13 cellular contexts compared by ENCODE assay signal in genomic region chr19:38980583-38981374, GRCh38. TPM values are rescaled to one million over a fixed set of nuclear protein-coding genes. Genes with fewer than 3 reads are reported as not detected.
DNase-seq lines count a peak whose midpoint lies in the region; ATAC-seq and TF ChIP-seq lines count a peak whose summit lies in the region.
"Had no signal": no experiment of that assay in that cellular context is flagged by ENCODE, and none has a peak within 500 bp of the region (broad histone marks: within the 10 kb centered on the region; RNA-seq: fewer than 3 reads in every experiment).

No MANE protein-coding gene starts in this region.

- H3K4me1 Mint-ChIP-seq in nephron = peaks cover 20% of the 10 kb centered on the region

- H3K4me1 ChIP-seq in psoas muscle = no peaks in the 10 kb centered on the region
- H3K4me1 ChIP-seq: BE2C had no signal

- ATAC-seq in left lobe of liver (peak; percentile 71), psoas muscle (no peak), omental fat pad (ENCODE audit: low FRiP score) (no peak)
- ATAC-seq: A549 had no signal

- H3K36me3 ChIP-seq in psoas muscle (ENCODE audit: insufficient read depth in 1 of 2, low read depth in 1 of 2) = no peaks in the 10 kb centered on the region
- H3K36me3 ChIP-seq: BE2C had no signal

- intact Hi-C loops in psoas muscle (cut with DNase I) = no loop called here

- DNase-seq in LHCN-M2 (ENCODE audit: low read depth) (peak; percentile 9), left lobe of liver (ENCODE audit: low spot score) (peak; percentile 90), psoas muscle (no peak), DMS53 (lab: John Stamatoyannopoulos, UW) (no peak), omental fat pad (ENCODE audit: low spot score) (no peak)
- DNase-seq: BE2C; CD4-positive, alpha-beta memory T cell; GM23248; H7 had no signal

- no peak overlapping the region for H3K4me3 ChIP-seq in psoas muscle
- H3K4me3 ChIP-seq: A549, GM23248 had no signal

- peaks cover 7% of the 10 kb centered on the region for H3K27me3 Mint-ChIP-seq in nephron (ENCODE audit: low read depth)

- no peak overlapping the region for H3K4me3 Mint-ChIP-seq in nephron
- H3K4me3 Mint-ChIP-seq: CD4-positive, alpha-beta memory T cell had no signal

- H3K27me3 ChIP-seq in psoas muscle (ENCODE audit: insufficient read depth in 3 of 3, low read length in 2 of 3) = peaks cover 0 to 5% (median 0%) of the 10 kb centered on the region in 3 donors
- H3K27me3 ChIP-seq: BE2C had no signal

- no peaks in the 10 kb centered on the region for H3K9me3 ChIP-seq in psoas muscle
- H3K9me3 ChIP-seq: BE2C had no signal

- WGBS in psoas muscle, 3 donors = 80 to 86% (median 81%) methylated on average over 10 of the region's 10 CpGs

- peaks cover 2% of the 10 kb centered on the region for H3K9me3 Mint-ChIP-seq in nephron

- no peaks in the 10 kb centered on the region for H3K36me3 Mint-ChIP-seq in nephron (ENCODE audit: low read depth)

- no peak overlapping the region for H3K27ac ChIP-seq in psoas muscle
- H3K27ac ChIP-seq: A549, C4-2B, GM23248 had no signal

- no peak for TF ChIP-seq CTCF in nephron (IDR thresholded peaks at IDR 0.05; ENCODE audit: unreplicated experiment in 3 of 3)
- no peak for TF ChIP-seq CTCF in psoas muscle (IDR thresholded peaks at IDR 0.05)
- no peak for TF ChIP-seq CTCF in omental fat pad (IDR thresholded peaks at IDR 0.05)

- peak overlapping the region in 2 of 3 experiments; percentile 36 to 67 for H3K27ac Mint-ChIP-seq in nephron
- H3K27ac Mint-ChIP-seq: CD4-positive, alpha-beta memory T cell had no signal

RNA-seq across cellular contexts. Expression of gene FBXO17, which starts 5.2 kb away (rescaled TPM):
- total RNA-seq in LHCN-M2 (2014; rRNA removed) = 26.3 and 31.2 TPM in 2 replicates
- 26.8 TPM for polyA plus RNA-seq in LHCN-M2 (2012)
- total RNA-seq in left lobe of liver = 64.3 TPM
- 1 to 10 TPM; 1.6 to 4.3 (median 2.3) TPM for total RNA-seq in psoas muscle
- polyA plus RNA-seq in psoas muscle = 1 to 10 TPM; 1.7 to 3.3 (median 1.8) TPM
- 10 to 100 TPM; 31.2 to 43.6 (median 38.2) TPM for total RNA-seq in omental fat pad
- total RNA-seq: CD4-positive, alpha-beta memory T cell; HT-29 had no signal
- polyA plus RNA-seq: CD4-positive, alpha-beta memory T cell had no signal

RNA-seq across cellular contexts. Expression of gene MRPS12, which starts 50.0 kb away (rescaled TPM):
- total RNA-seq in LHCN-M2 (2014; rRNA removed) (67.2 and 80.3 TPM in 2 replicates), left lobe of liver (24.2 TPM), psoas muscle (10 to 100 TPM; 33.8 to 70.6 (median 42.4) TPM), omental fat pad (10 to 100 TPM; 27.3 to 46.0 (median 37.7) TPM)
- polyA plus RNA-seq in LHCN-M2 (2012) = 58.0 TPM
- 100 to 1,000 TPM in 1 of 3 donors, 10 to 100 TPM in 2; 70.5 to 175 (median 71.4) TPM for polyA plus RNA-seq in psoas muscle

RNA-seq across cellular contexts. Expression of gene SARS2, which starts 50.2 kb away (rescaled TPM):
- total RNA-seq in LHCN-M2 (2014; rRNA removed) (29.9 and 35.9 TPM in 2 replicates), left lobe of liver (12.8 TPM), psoas muscle (10 to 100 TPM; 15.1 to 17.8 (median 16.8) TPM), omental fat pad (10 to 100 TPM in 3 of 4 donors, 1 to 10 TPM in 1; 9.7 to 14.8 (median 11.8) TPM)
- 20.1 TPM for polyA plus RNA-seq in LHCN-M2 (2012)
- polyA plus RNA-seq in psoas muscle = 10 to 100 TPM; 13.3 to 19.8 (median 17.0) TPM

RNA-seq across cellular contexts. Expression of gene FBXO27, which starts 51.6 kb away (rescaled TPM):
- total RNA-seq in LHCN-M2 (2014; rRNA removed) (4.4 and 14.0 TPM in 2 replicates), left lobe of liver (15.9 TPM), psoas muscle (10 to 100 TPM in 1 of 4 donors, 1 to 10 TPM in 1, under 1 TPM in 2; 0.42 to 10.7 (median 0.99) TPM), omental fat pad (10 to 100 TPM in 1 of 4 donors, 1 to 10 TPM in 3; 3.2 to 14.6 (median 7.6) TPM)
- 7.2 TPM for polyA plus RNA-seq in LHCN-M2 (2012)
- polyA plus RNA-seq in psoas muscle = under 1 TPM; 0.03 to 0.77 (median 0.14) TPM
- total RNA-seq: HT-29 had no signal

Comparison
In these comparisons a context has a peak if more than half of its experiments do, and no peak if none do; other contexts are left out.
1. DNase-seq: peak in LHCN-M2 (single experiment) and left lobe of liver (single experiment); none in psoas muscle (0 of 2), DMS53 (single experiment) and omental fat pad (single experiment).